In the genomic region with DNA sequence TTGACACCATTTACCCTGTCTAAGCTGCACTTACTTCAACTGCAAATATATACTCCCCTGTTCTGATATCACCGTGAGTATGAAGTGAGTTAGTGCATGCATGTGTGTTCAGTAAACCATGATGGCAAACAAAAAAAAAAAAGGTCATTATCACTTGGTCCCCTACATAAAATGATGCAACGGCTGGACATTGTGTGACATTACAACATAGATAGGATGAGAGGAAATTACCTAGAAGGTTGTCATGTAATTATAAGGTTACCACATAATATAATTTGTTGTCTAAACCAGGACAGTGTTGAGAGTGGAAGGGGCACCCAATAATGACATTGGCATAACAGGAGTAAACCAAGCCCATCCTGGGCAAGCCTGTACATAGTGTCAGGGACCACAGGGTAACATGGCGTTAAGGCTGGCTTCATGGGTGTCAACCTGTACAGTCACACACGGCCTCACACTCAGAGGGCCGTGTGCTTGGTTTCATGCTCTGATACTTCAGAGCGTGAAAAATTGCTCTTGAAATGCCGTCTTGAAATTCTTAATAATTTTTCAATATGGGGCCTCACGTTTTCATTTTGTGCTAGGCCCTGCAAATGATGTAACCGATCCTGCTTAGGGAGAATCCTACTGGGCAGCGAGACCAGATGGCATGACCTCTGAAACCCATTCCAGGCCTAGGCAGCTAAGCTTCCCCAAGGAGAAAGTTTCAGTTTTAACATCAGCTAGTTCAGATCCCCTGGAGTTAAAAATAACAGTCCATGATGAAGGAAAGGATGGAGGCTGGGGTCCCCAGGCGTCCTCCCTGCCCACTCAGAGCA, we compare ENCODE assay signal across 8 cellular contexts.
"Had no signal": no experiment of that assay in that cellular context is flagged by ENCODE, and none has a peak within 500 bp of the region (broad histone marks: within the 10 kb centered on the region; RNA-seq: fewer than 3 reads in every experiment).

No MANE protein-coding gene starts in this region.

- DNase-seq: activated CD4-positive, alpha-beta T cell treated with anti-CD3 and anti-CD28 coated beads for 1 hour; kidney; stimulated activated CD4-positive, alpha-beta T cell treated with anti-CD3 and anti-CD28 coated beads, Interleukin-4, amount 100 ng/mL, for 24 hours had no signal

- H3K27me3 ChIP-seq: ascending aorta, transverse colon had no signal

- H3K4me3 ChIP-seq: ascending aorta, transverse colon had no signal

- H3K9me3 ChIP-seq: ascending aorta, neutrophil, transverse colon had no signal

- H3K36me3 ChIP-seq: ascending aorta, neutrophil, transverse colon had no signal

- FAIRE-seq: bronchial epithelial cell, kidney, small intestine had no signal

- H3K27ac ChIP-seq: ascending aorta, neutrophil, transverse colon had no signal
